In genomic region chr3:179308006-179308405, GRCh38 we compare ENCODE assay signal across 1 cellular context.
TF ChIP-seq lines count a peak whose summit lies in the region.

No MANE protein-coding gene starts in this region.

TF ChIP-seq in IMR-90, 13 proteins besides CTCF, POLR2A, EP300 and RAD21 (continued from another document):
- TF ChIP-seq MAZ (IDR thresholded peaks at IDR 0.05; ENCODE audit: borderline replicate concordance, low read depth, low read length), result no peak
- TF ChIP-seq RFX5 (IDR thresholded peaks at IDR 0.05; ENCODE audit: low read depth, low read length), result no peak
- no peak for TF ChIP-seq MAFK (IDR thresholded peaks at IDR 0.05; ENCODE audit: low read depth, low read length)
- TF ChIP-seq BHLHE40 (IDR thresholded peaks at IDR 0.05; ENCODE audit: low read depth, low read length), result no peak
- no peak for TF ChIP-seq MXI1 (IDR thresholded peaks at IDR 0.05; ENCODE audit: borderline replicate concordance, low read depth, low read length)
- no peak for TF ChIP-seq NFE2L2 (IDR thresholded peaks at IDR 0.05; ENCODE audit: low read depth, low read length)
- no peak for TF ChIP-seq RCOR1 (IDR thresholded peaks at IDR 0.05; ENCODE audit: insufficient replicate concordance, low read length)
- TF ChIP-seq USF2 (IDR thresholded peaks at IDR 0.05; ENCODE audit: low read depth, low read length), result no peak
- TF ChIP-seq CEBPB (IDR thresholded peaks at IDR 0.05; ENCODE audit: low read depth, low read length), result no peak
TF ChIP-seq in IMR-90: peak in this region for 0.
